ENCODE assay signal across 9 cellular contexts in the genomic region with DNA sequence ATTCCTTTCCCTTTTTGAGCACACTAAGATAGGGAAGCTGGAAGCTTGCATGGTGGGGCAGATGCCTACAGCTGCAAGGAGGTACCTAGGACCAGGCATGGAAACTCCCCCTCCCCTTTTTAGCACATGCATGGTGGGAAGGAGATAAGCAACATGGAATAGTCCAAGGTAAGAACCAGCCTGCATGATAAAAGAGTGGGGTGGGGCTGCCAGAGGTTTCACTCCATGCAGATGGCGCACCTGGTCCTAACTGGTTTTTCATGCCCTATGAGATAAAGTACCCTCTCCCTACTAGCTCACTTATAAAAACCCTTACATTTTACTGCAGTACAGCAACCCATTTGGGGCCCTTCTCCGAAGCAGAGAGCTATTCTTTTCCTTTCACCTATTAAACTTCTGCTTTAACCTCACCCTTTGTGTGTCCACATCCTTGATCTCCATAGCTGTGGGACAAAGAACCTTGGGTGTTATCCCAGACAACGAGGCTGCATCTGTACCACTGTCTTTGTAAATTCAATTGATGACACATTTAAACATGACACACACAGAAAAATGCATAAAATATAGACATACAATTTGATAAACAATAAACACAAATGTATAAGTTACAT. TPM values are rescaled to one million over a fixed set of nuclear protein-coding genes. Genes with fewer than 3 reads are reported as not detected.
"Had no signal": no experiment of that assay in that cellular context is flagged by ENCODE, and none has a peak within 500 bp of the region (broad histone marks: within the 10 kb centered on the region; RNA-seq: fewer than 3 reads in every experiment).

No MANE protein-coding gene starts in this region.

- H3K4me2 ChIP-seq: GM23338 had no signal

- H3K27ac ChIP-seq: HL-60 had no signal

- ATAC-seq: GM23338, HepG2 had no signal

- H2AFZ ChIP-seq: GM23338 had no signal

- H3K36me3 Mint-ChIP-seq: IgD-negative memory B cell had no signal

- H3K27ac Mint-ChIP-seq: GM23338, H9, IgD-negative memory B cell had no signal

- DNase-seq: H9, HCEC 1CT had no signal

- H3K4me3 Mint-ChIP-seq: GM23338, H9, IgD-negative memory B cell had no signal

- H3K4me3 ChIP-seq: GM23338 had no signal

- H3K4me1 Mint-ChIP-seq: IgD-negative memory B cell had no signal

- FAIRE-seq: H1, H54, HepG2 had no signal

RNA-seq across cellular contexts. Expression of a gene that starts 40.1 kb away (rescaled TPM):
- total RNA-seq: H9, HepG2, HT1080 had no signal
- polyA plus RNA-seq: HepG2 had no signal
